ENCODE assay signal across 22 cellular contexts in the genomic region with DNA sequence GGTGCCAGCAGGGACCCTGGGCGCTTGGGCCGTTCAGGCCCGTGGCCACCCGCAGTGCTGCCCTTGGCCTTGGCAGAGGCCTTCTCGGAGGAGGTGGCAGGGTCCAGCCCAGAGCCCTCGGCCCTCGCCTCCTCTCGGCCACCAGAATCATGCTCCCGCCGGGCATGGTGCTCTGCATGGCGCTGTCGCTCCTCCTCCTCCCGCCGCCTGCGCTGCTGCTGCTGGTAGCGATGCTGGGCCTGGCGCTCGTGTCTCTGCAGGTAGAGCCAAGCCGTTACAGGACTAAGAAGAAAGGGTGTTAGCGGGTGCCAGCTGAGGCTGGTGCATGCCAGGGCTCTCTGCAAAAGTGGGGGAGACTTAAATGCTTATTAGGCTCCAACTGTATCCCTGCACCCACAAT. TPM values are rescaled to one million over a fixed set of nuclear protein-coding genes. Genes with fewer than 3 reads are reported as not detected.
A peak's percentile ranks its signal among the peaks of the same experiment; 100 is the strongest.
DNase-seq lines count a peak whose midpoint lies in the region; ATAC-seq, FAIRE-seq and TF ChIP-seq lines count a peak whose summit lies in the region.
"Had no signal": no experiment of that assay in that cellular context is flagged by ENCODE, and none has a peak within 500 bp of the region (broad histone marks: within the 10 kb centered on the region; RNA-seq: fewer than 3 reads in every experiment).

No MANE protein-coding gene starts in this region.

- H3K27ac Mint-ChIP-seq in effector memory CD8-positive, alpha-beta T cell = no peak overlapping the region
- no peak overlapping the region for H3K27ac Mint-ChIP-seq in activated naive CD4-positive, alpha-beta T cell treated with anti-CD3 and anti-CD28 coated beads for 36 hours
- H3K27ac Mint-ChIP-seq: B cell; CD8-positive, alpha-beta memory T cell; GM23338 had no signal

- no peaks in the 10 kb centered on the region for H3K27me3 Mint-ChIP-seq in effector memory CD8-positive, alpha-beta T cell
- H3K27me3 Mint-ChIP-seq in activated naive CD4-positive, alpha-beta T cell treated with anti-CD3 and anti-CD28 coated beads for 36 hours (ENCODE audit: low read depth) = no peaks in the 10 kb centered on the region
- H3K27me3 Mint-ChIP-seq: B cell; CD8-positive, alpha-beta memory T cell had no signal

- ATAC-seq in effector memory CD8-positive, alpha-beta T cell (replicated peaks) = no peak
- ATAC-seq: GM23338 had no signal

- no peak for FAIRE-seq in D721Med (lab: Jason Lieb, UNC)
- FAIRE-seq: GM12892, GM18507, H54 had no signal

- DNase-seq in D721Med (ENCODE audit: insufficient read length, low spot score) (peak; percentile 10), RWPE1 (ENCODE audit: low spot score) (no peak), caudate nucleus (lab: John Stamatoyannopoulos, UW) (peak in 1 of 61 donors; percentile 13), KBM-7 (no peak), superior temporal gyrus (ENCODE audit: extremely low spot score) (no peak)
- no peak for DNase-seq in effector memory CD8-positive, alpha-beta T cell
- no peak for DNase-seq in activated naive CD4-positive, alpha-beta T cell treated with anti-CD3 and anti-CD28 coated beads for 36 hours
- DNase-seq: Caco-2; CD8-positive, alpha-beta memory T cell; DMS153; DMS79; GDM1; HCEC 1CT; IMR-90 had no signal

- peaks cover 5% of the 10 kb centered on the region in 2 donors for H3K4me1 Mint-ChIP-seq in effector memory CD8-positive, alpha-beta T cell (ENCODE audit: low read depth in 2 of 2)
- peaks cover 13% of the 10 kb centered on the region for H3K4me1 Mint-ChIP-seq in activated naive CD4-positive, alpha-beta T cell treated with anti-CD3 and anti-CD28 coated beads for 36 hours (ENCODE audit: low read depth)

- peaks cover 17% of the 10 kb centered on the region for H3K36me3 Mint-ChIP-seq in effector memory CD8-positive, alpha-beta T cell (ENCODE audit: insufficient read depth)
- H3K36me3 Mint-ChIP-seq in activated naive CD4-positive, alpha-beta T cell treated with anti-CD3 and anti-CD28 coated beads for 36 hours (ENCODE audit: low read depth) = peaks cover 7% of the 10 kb centered on the region

- H3K27ac ChIP-seq in RWPE1 (peak overlapping the region; percentile 97), caudate nucleus (ENCODE audit: low read depth, low read length) (peak overlapping the region; percentile 44), layer of hippocampus (ENCODE audit: low read depth, low read length) (peak overlapping the region; percentile 52)
- H3K27ac ChIP-seq: BLaER1 treated with 17β-estradiol and CSF1 and Interleukin-3, amounts not matched to agents 10 nM and 100 nM; HL-60 had no signal

- no peaks in the 10 kb centered on the region for H3K27me3 ChIP-seq in layer of hippocampus (ENCODE audit: control insufficient read depth, insufficient read depth, low read length)

- POLR2A ChIA-PET in RWPE1 (lab: Yijun Ruan, JAX; ENCODE audit: low non-redundant PET) = interaction anchor here (0.6 kb wide), 1 partner anchor 534 kb away, joined by 3 read pairs; no protein-coding TSS in a partner anchor

- H3K9me3 Mint-ChIP-seq in effector memory CD8-positive, alpha-beta T cell = no peaks in the 10 kb centered on the region
- no peaks in the 10 kb centered on the region for H3K9me3 Mint-ChIP-seq in activated naive CD4-positive, alpha-beta T cell treated with anti-CD3 and anti-CD28 coated beads for 36 hours
- H3K9me3 Mint-ChIP-seq: CD8-positive, alpha-beta memory T cell; GM23338 had no signal

- intact Hi-C loops in activated naive CD4-positive, alpha-beta T cell treated with anti-CD3 and anti-CD28 coated beads for 36 hours (cut with micrococcal nuclease) = no loop called here

- CTCF ChIA-PET in RWPE1 (lab: Yijun Ruan, JAX) = no interaction called here
- CTCF ChIA-PET in activated naive CD4-positive, alpha-beta T cell treated with anti-CD3 and anti-CD28 coated beads for 36 hours (lab: Charles Lee) = no interaction called here

- no peak for TF ChIP-seq CTCF in D721Med (IDR thresholded peaks at IDR 0.05; ENCODE audit: insufficient read depth, missing control alignments)
- no peak for TF ChIP-seq CTCF in RWPE1 (conservative IDR thresholded peaks at IDR 0.05; ENCODE audit: low read depth)

- in situ Hi-C loops in KBM-7 (cut with MboI; ENCODE audit: low pct_unique_long_range_greater_than_20kb, low sequenced_read_pairs) = no loop called here

- no peak overlapping the region for H3K4me3 Mint-ChIP-seq in effector memory CD8-positive, alpha-beta T cell
- H3K4me3 Mint-ChIP-seq in activated naive CD4-positive, alpha-beta T cell treated with anti-CD3 and anti-CD28 coated beads for 36 hours = no peak overlapping the region
- H3K4me3 Mint-ChIP-seq: B cell, GM23338 had no signal

RNA-seq across cellular contexts. Expression of a gene that starts 9.5 kb away (rescaled TPM):
- 1 to 10 TPM; 3.4 to 3.8 TPM for total RNA-seq in activated naive CD4-positive, alpha-beta T cell treated with anti-CD3 and anti-CD28 coated beads for 36 hours

RNA-seq across cellular contexts. Expression of a gene that starts 12.2 kb away (rescaled TPM):
- total RNA-seq in activated naive CD4-positive, alpha-beta T cell treated with anti-CD3 and anti-CD28 coated beads for 36 hours = 10 to 100 TPM; 36.8 to 45.7 TPM

RNA-seq across cellular contexts. Expression of a gene that starts 15.8 kb away (rescaled TPM):
- total RNA-seq in activated naive CD4-positive, alpha-beta T cell treated with anti-CD3 and anti-CD28 coated beads for 36 hours = 10 to 100 TPM; 26.2 to 28.6 TPM

RNA-seq across cellular contexts. Expression of a gene that starts 19.5 kb away (rescaled TPM):
- total RNA-seq in activated naive CD4-positive, alpha-beta T cell treated with anti-CD3 and anti-CD28 coated beads for 36 hours = 10 to 100 TPM; 84.2 to 92.2 TPM

RNA-seq across cellular contexts. Expression of a gene that starts 21.9 kb away (rescaled TPM):
- 1 to 10 TPM; 4.1 to 4.4 TPM for total RNA-seq in activated naive CD4-positive, alpha-beta T cell treated with anti-CD3 and anti-CD28 coated beads for 36 hours

Comparison
In these comparisons a context has a peak if more than half of its experiments do, and no peak if none do; other contexts are left out.
1. H3K27ac ChIP-seq: peak in every context shown above with its lines; median percentile 97 in RWPE1; 52 in layer of hippocampus; 44 in caudate nucleus.